In genomic region chr15:98872777-98873176, GRCh38 we compare ENCODE assay signal across 21 cellular contexts.
A peak's percentile ranks its signal among the peaks of the same experiment; 100 is the strongest.
DNase-seq lines count a peak whose midpoint lies in the region; ATAC-seq, FAIRE-seq and TF ChIP-seq lines count a peak whose summit lies in the region.
"Had no signal": no experiment of that assay in that cellular context is flagged by ENCODE, and none has a peak within 500 bp of the region (broad histone marks: within the 10 kb centered on the region; RNA-seq: fewer than 3 reads in every experiment).

No MANE protein-coding gene starts in this region.

- no peak overlapping the region for H3K4me3 Mint-ChIP-seq in astrocyte (ENCODE audit: unreplicated experiment)
- H3K4me3 Mint-ChIP-seq: B cell; memory B cell; T-helper 1 cell treated with Interleukin-12 subunit alpha and Interleukin-12 subunit beta and Interleukin-4 antibody, amounts not matched to agents 30 μg/mL and 1 μg/mL, for 36 hours had no signal

- H3K4me1 ChIP-seq in BLaER1, result peaks cover 65% of the 10 kb centered on the region
- peaks cover 24% of the 10 kb centered on the region for H3K4me1 ChIP-seq in Loucy (ENCODE audit: insufficient read depth, low read length, poor library complexity, severe bottlenecking)
- peaks cover 50% of the 10 kb centered on the region for H3K4me1 ChIP-seq in astrocyte (ENCODE audit: insufficient read depth, low read length)
- H3K4me1 ChIP-seq in trophoblast cell (ENCODE audit: control insufficient read depth in 1 of 2, insufficient read depth in 2 of 2, low read length in 2 of 2), result peaks cover 19 to 21% of the 10 kb centered on the region in 2 experiments

- peaks cover 4% of the 10 kb centered on the region; the same call in 1 of the 2 replicates for H3K9me3 ChIP-seq in BLaER1
- no peaks in the 10 kb centered on the region for H3K9me3 ChIP-seq in Loucy (ENCODE audit: insufficient read depth, low read depth, low read length)
- H3K9me3 ChIP-seq in astrocyte (ENCODE audit: insufficient read depth, low read depth, low read length), result no peaks in the 10 kb centered on the region
- no peaks in the 10 kb centered on the region for H3K9me3 ChIP-seq in trophoblast cell (ENCODE audit: insufficient read depth, low read depth, low read length)

- no peak overlapping the region for H4K8ac ChIP-seq in trophoblast cell (ENCODE audit: low read depth, low read length)

- no peaks in the 10 kb centered on the region for H3K9me2 ChIP-seq in Loucy (replicated peaks; ENCODE audit: low read depth, low read length)

- no peaks in the 10 kb centered on the region for H3K27me3 Mint-ChIP-seq in astrocyte (ENCODE audit: low read depth, unreplicated experiment)

- DNase-seq in astrocyte (ENCODE audit: low read depth), result no peak
- DNase-seq in trophoblast cell, result no peak
- DNase-seq in activated naive CD4-positive, alpha-beta T cell treated with Interleukin-2 at 50 U/mL for 16 hours, result no peak
- DNase-seq: activated CD8-positive, alpha-beta memory T cell treated with anti-CD3 and anti-CD28 coated beads, Interleukin-2, amount 50 U/mL, for 4 hours; DMS153; erythroblast; immature natural killer cell; NCI-H2107; retina; stimulated activated CD4-positive, alpha-beta T cell treated with anti-CD3 and anti-CD28 coated beads, Interleukin-1b, Interleukin-23, amount 100 ng/mL, for 48 hours had no signal

- no peak overlapping the region for H2AK5ac ChIP-seq in trophoblast cell (ENCODE audit: low read length)

- no peak overlapping the region for H3K27ac ChIP-seq in BLaER1
- peak overlapping the region; percentile 78 for H3K27ac ChIP-seq in astrocyte (ENCODE audit: low read depth, low read length)
- H3K27ac ChIP-seq in trophoblast cell (ENCODE audit: low read depth, low read length), result no peak overlapping the region

- no peak overlapping the region for H4K12ac ChIP-seq in trophoblast cell (ENCODE audit: low read depth, low read length)

- TF ChIP-seq CTCF in Loucy (conservative IDR thresholded peaks at IDR 0.05; ENCODE audit: low read length) (no peak), astrocyte (IDR thresholded peaks at IDR 0.05; ENCODE audit: insufficient read depth, low read depth, low read length) (no peak)

- H3K4me1 Mint-ChIP-seq in astrocyte (ENCODE audit: low read depth, unreplicated experiment), result peaks cover 64% of the 10 kb centered on the region

- peaks cover 9% of the 10 kb centered on the region for H3K36me3 Mint-ChIP-seq in astrocyte (ENCODE audit: low read depth, unreplicated experiment)

- H3K18ac ChIP-seq in trophoblast cell (ENCODE audit: low read length), result no peak overlapping the region

- H3K27me3 ChIP-seq in BLaER1 (no peaks in the 10 kb centered on the region), Loucy (ENCODE audit: insufficient read depth, low read length, poor library complexity, severe bottlenecking) (no peaks in the 10 kb centered on the region), astrocyte (ENCODE audit: insufficient read depth, low read length) (no peaks in the 10 kb centered on the region), trophoblast cell (ENCODE audit: insufficient read depth, low read length) (no peaks in the 10 kb centered on the region)

- no peak overlapping the region for H2BK120ac ChIP-seq in trophoblast cell (ENCODE audit: insufficient read depth, low read length, poor library complexity)

- H2BK12ac ChIP-seq in trophoblast cell (ENCODE audit: low read length), result no peak overlapping the region

- H3K79me2 ChIP-seq in Loucy (ENCODE audit: insufficient read depth, low read length) (peaks cover 69% of the 10 kb centered on the region; the same call in 1 of the 2 replicates), astrocyte (ENCODE audit: insufficient read depth, low read length) (peaks cover 92% of the 10 kb centered on the region), trophoblast cell (ENCODE audit: control insufficient read depth, insufficient read depth, low read length, poor library complexity) (peaks cover 8% of the 10 kb centered on the region)

- H3K27ac Mint-ChIP-seq in astrocyte (ENCODE audit: unreplicated experiment), result peak overlapping the region; percentile 64
- H3K27ac Mint-ChIP-seq: B cell; immature natural killer cell; memory B cell; T-helper 1 cell treated with Interleukin-12 subunit alpha and Interleukin-12 subunit beta and Interleukin-4 antibody, amounts not matched to agents 30 μg/mL and 1 μg/mL, for 36 hours had no signal

- no peak overlapping the region for H2AFZ ChIP-seq in Loucy (ENCODE audit: low read length)
- no peak overlapping the region for H2AFZ ChIP-seq in astrocyte (ENCODE audit: low read depth, low read length)
- H2AFZ ChIP-seq in trophoblast cell (ENCODE audit: insufficient read depth, low read length, poor library complexity), result no peak overlapping the region

- H3K9ac ChIP-seq in BLaER1 (no peak overlapping the region), Loucy (ENCODE audit: low read depth, low read length, poor library complexity, severe bottlenecking) (no peak overlapping the region), astrocyte (ENCODE audit: low read length) (peak overlapping the region; percentile 58), trophoblast cell (ENCODE audit: low read length) (no peak overlapping the region)

- no peak for ATAC-seq in HG03457 (IDR thresholded peaks at IDR 0.05; ENCODE audit: unreplicated experiment)
- no peak for ATAC-seq in GM19023 (IDR thresholded peaks at IDR 0.05; ENCODE audit: unreplicated experiment)
- ATAC-seq in HG02571 (IDR thresholded peaks at IDR 0.05; ENCODE audit: unreplicated experiment), result no peak
- ATAC-seq: activated CD4-positive, CD25-positive, alpha-beta regulatory T cell treated with anti-CD3 and anti-CD28 coated beads, Interleukin-2, amount 50 U/mL, for 24 hours had no signal

- H3K23ac ChIP-seq in trophoblast cell (ENCODE audit: low read length), result no peak overlapping the region

- H3K4me2 ChIP-seq in BLaER1 (peak overlapping the region; percentile 59), Loucy (ENCODE audit: low read depth, low read length, poor library complexity, severe bottlenecking) (peak overlapping the region; percentile 65), astrocyte (ENCODE audit: low read length) (peak overlapping the region; percentile 79), trophoblast cell (ENCODE audit: low read length) (no peak overlapping the region)

- H3K36me3 ChIP-seq in BLaER1 (peaks cover 18% of the 10 kb centered on the region), Loucy (ENCODE audit: insufficient read depth, low read length) (no peaks in the 10 kb centered on the region), astrocyte (ENCODE audit: insufficient read depth, low read length) (no peaks in the 10 kb centered on the region), trophoblast cell (ENCODE audit: control insufficient read depth in 1 of 2, insufficient read depth in 2 of 2, low read length in 2 of 2) (peaks cover 0 to 4% of the 10 kb centered on the region in 2 experiments)

- FAIRE-seq in astrocyte (lab: Jason Lieb, UNC), result no peak
- FAIRE-seq: H54, RCC 7860 had no signal

- peaks cover 3% of the 10 kb centered on the region for H3K9me3 Mint-ChIP-seq in astrocyte (ENCODE audit: unreplicated experiment)
- H3K9me3 Mint-ChIP-seq: immature natural killer cell; T-helper 1 cell treated with Interleukin-12 subunit alpha and Interleukin-12 subunit beta and Interleukin-4 antibody, amounts not matched to agents 30 μg/mL and 1 μg/mL, for 36 hours had no signal

- WGBS in trophoblast cell (ENCODE audit: extremely low coverage, insufficient coverage, insufficient read length), result no CpG with 5 or more reads among the region's 3 CpGs

- H4K91ac ChIP-seq in trophoblast cell (ENCODE audit: low read depth, low read length), result no peak overlapping the region

- H3K4me3 ChIP-seq in BLaER1 (no peak overlapping the region), Loucy (ENCODE audit: low read length, poor library complexity, severe bottlenecking) (no peak overlapping the region), astrocyte (ENCODE audit: insufficient read depth, low read depth, low read length) (peak overlapping the region; percentile 15), trophoblast cell (ENCODE audit: low read depth, low read length) (no peak overlapping the region)

- peaks cover 3% of the 10 kb centered on the region for H3K79me1 ChIP-seq in trophoblast cell (ENCODE audit: low read length)

- no peaks in the 10 kb centered on the region for H3F3A ChIP-seq in Loucy (ENCODE audit: low read depth)

- peaks cover 98% of the 10 kb centered on the region for H4K20me1 ChIP-seq in BLaER1
- no peaks in the 10 kb centered on the region for H4K20me1 ChIP-seq in Loucy (ENCODE audit: insufficient read depth, low read length, poor library complexity, severe bottlenecking)
- no peaks in the 10 kb centered on the region for H4K20me1 ChIP-seq in astrocyte (ENCODE audit: insufficient read depth, low read length)

- no peak overlapping the region for H3K14ac ChIP-seq in trophoblast cell (ENCODE audit: low read length)

- H3K4ac ChIP-seq in trophoblast cell (ENCODE audit: low read depth, low read length), result peak overlapping the region; percentile 19

- H2BK5ac ChIP-seq in trophoblast cell (ENCODE audit: low read depth, low read length, poor library complexity), result no peak overlapping the region
